Comparison of ENCODE assay signal across 16 cellular contexts in the genomic region with DNA sequence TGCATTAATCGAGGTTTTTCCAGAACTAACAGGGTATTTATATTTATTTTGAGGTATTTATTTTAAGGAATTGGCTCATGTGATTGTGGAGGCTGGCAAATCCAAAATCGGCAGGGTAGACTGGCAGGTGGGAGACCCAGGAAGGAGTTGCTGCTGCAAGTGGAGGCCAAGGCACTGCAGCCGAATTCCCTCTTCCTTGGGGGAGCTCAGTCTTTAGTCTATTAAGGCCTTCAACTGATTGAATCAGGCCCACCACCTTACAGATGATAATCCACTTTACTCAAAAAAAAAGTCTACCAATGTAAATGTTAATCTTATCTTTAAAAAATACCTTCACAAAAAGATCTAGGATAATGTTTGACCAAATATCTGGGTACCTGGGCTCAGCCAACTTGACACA. TPM values are rescaled to one million over a fixed set of nuclear protein-coding genes. Genes with fewer than 3 reads are reported as not detected.
A peak's percentile ranks its signal among the peaks of the same experiment; 100 is the strongest.
DNase-seq lines count a peak whose midpoint lies in the region; ATAC-seq and TF ChIP-seq lines count a peak whose summit lies in the region.
"Had no signal": no experiment of that assay in that cellular context is flagged by ENCODE, and none has a peak within 500 bp of the region (broad histone marks: within the 10 kb centered on the region; RNA-seq: fewer than 3 reads in every experiment).

No MANE protein-coding gene starts in this region.

- CTCF ChIA-PET in activated B cell treated with CpG ODN at 0.5 μM for 24 hours (lab: Charles Lee) = interaction anchor here (2.6 kb wide), 1 partner anchor 70 kb away, joined by 13 read pairs; a partner anchor contains a TSS

- H3K9me3 Mint-ChIP-seq in activated B cell treated with CpG ODN at 0.5 μM for 24 hours (peaks cover 7% of the 10 kb centered on the region), chondrocyte (ENCODE audit: low read depth) (peaks cover 11% of the 10 kb centered on the region)

- TF ChIP-seq CTCF in heart right ventricle (IDR thresholded peaks at IDR 0.05) (no peak), right atrium auricular region (IDR thresholded peaks at IDR 0.05) (no peak), activated B cell treated with CpG ODN at 0.5 μM for 24 hours (IDR thresholded peaks at IDR 0.05) (no peak), esophagus squamous epithelium (IDR thresholded peaks at IDR 0.05) (no peak), vagina (IDR thresholded peaks at IDR 0.05) (no peak), chondrocyte (IDR thresholded peaks at IDR 0.05) (no peak), testis (IDR thresholded peaks at IDR 0.05) (no peak)

- peaks cover 0 to 17% (median 8%) of the 10 kb centered on the region in 11 donors for H3K9me3 ChIP-seq in heart right ventricle
- H3K9me3 ChIP-seq in right atrium auricular region = peaks cover 0 to 5% of the 10 kb centered on the region in 2 donors
- H3K9me3 ChIP-seq in esophagus squamous epithelium = peaks cover 0 to 3% (median 0%) of the 10 kb centered on the region in 3 donors
- H3K9me3 ChIP-seq in vagina = no peaks in the 10 kb centered on the region
- H3K9me3 ChIP-seq in testis = no peaks in the 10 kb centered on the region
- H3K9me3 ChIP-seq: BE2C, ovary, Peyer's patch had no signal

- H3K27ac ChIP-seq in heart right ventricle (peak overlapping the region in 9 of 10 donors; percentile 77 to 94 (median 88)), right atrium auricular region (peak overlapping the region in 1 of 2 donors; percentile 81), esophagus squamous epithelium (peak overlapping the region in 3 of 4 donors; percentile 92 to 96 (median 93)), vagina (peak overlapping the region; percentile 84), testis (no peak overlapping the region)

- 61 to 66% methylated on average over 3 of the region's 3 CpGs for WGBS in heart right ventricle, 2 donors
- 75 to 81% methylated on average over 3 of the region's 3 CpGs for WGBS in esophagus squamous epithelium, 2 donors
- 63 to 71% methylated on average over 3 of the region's 3 CpGs for WGBS in testis, 2 donors

- POLR2A ChIA-PET in activated B cell treated with CpG ODN at 0.5 μM for 24 hours (lab: Charles Lee) = interaction anchor here (1.1 to 2.8 kb wide), 4 partner anchors 10 to 98 kb away, joined by 4 to 48 read pairs (median 8); a partner anchor contains a TSS

- H3K4me3 Mint-ChIP-seq in activated B cell treated with CpG ODN at 0.5 μM for 24 hours = peak overlapping the region; percentile 29
- H3K4me3 Mint-ChIP-seq in chondrocyte (ENCODE audit: unreplicated experiment) = no peak overlapping the region

- H3K27me3 ChIP-seq in heart right ventricle = no peaks in the 10 kb centered on the region
- no peaks in the 10 kb centered on the region for H3K27me3 ChIP-seq in right atrium auricular region
- H3K27me3 ChIP-seq in esophagus squamous epithelium = no peaks in the 10 kb centered on the region
- H3K27me3 ChIP-seq in vagina = no peaks in the 10 kb centered on the region
- H3K27me3 ChIP-seq in testis = no peaks in the 10 kb centered on the region
- H3K27me3 ChIP-seq: BE2C, ovary, Peyer's patch had no signal

- H3K4me1 ChIP-seq in heart right ventricle (peaks cover 0 to 39% (median 11%) of the 10 kb centered on the region in 9 donors), right atrium auricular region (peaks cover 0 to 13% of the 10 kb centered on the region in 2 donors), esophagus squamous epithelium (peaks cover 17 to 34% (median 18%) of the 10 kb centered on the region in 3 donors), vagina (peaks cover 25% of the 10 kb centered on the region), testis (no peaks in the 10 kb centered on the region)

- H3K4me3 ChIP-seq in heart right ventricle (peak overlapping the region in 1 of 10 donors; percentile 60), right atrium auricular region (no peak overlapping the region), esophagus squamous epithelium (no peak overlapping the region), vagina (no peak overlapping the region), testis (no peak overlapping the region)
- H3K4me3 ChIP-seq: ovary had no signal

- H3K4me1 Mint-ChIP-seq in activated B cell treated with CpG ODN at 0.5 μM for 24 hours = peaks cover 49% of the 10 kb centered on the region
- H3K4me1 Mint-ChIP-seq in chondrocyte (ENCODE audit: low read depth) = no peaks in the 10 kb centered on the region

- H3K36me3 Mint-ChIP-seq in activated B cell treated with CpG ODN at 0.5 μM for 24 hours (ENCODE audit: low read depth) = peaks cover 15% of the 10 kb centered on the region
- no peaks in the 10 kb centered on the region for H3K36me3 Mint-ChIP-seq in chondrocyte (ENCODE audit: low read depth)

- ATAC-seq in heart right ventricle (no peak), activated B cell treated with CpG ODN at 0.5 μM for 24 hours (ENCODE audit: low read depth) (no peak)

- TF ChIP-seq POLR2A in esophagus squamous epithelium (IDR thresholded peaks at IDR 0.05) = no peak
- TF ChIP-seq POLR2A in vagina (IDR thresholded peaks at IDR 0.05) = no peak
- no peak for TF ChIP-seq POLR2A in testis (IDR thresholded peaks at IDR 0.05)

- H3K27ac Mint-ChIP-seq in activated B cell treated with CpG ODN at 0.5 μM for 24 hours (peak overlapping the region; percentile 98), chondrocyte (ENCODE audit: unreplicated experiment) (no peak overlapping the region)

- DNase-seq in heart right ventricle (no peak), right atrium auricular region (ENCODE audit: low spot score) (no peak), activated B cell treated with CpG ODN at 0.5 μM for 24 hours (no peak), esophagus squamous epithelium (lab: John Stamatoyannopoulos, UW) (no peak), vagina (ENCODE audit: extremely low spot score in 2 of 2) (peak in 1 of 2 donors; percentile 62), chondrocyte (ENCODE audit: low spot score) (no peak), testis (no peak)
- no peak for DNase-seq in stimulated activated CD8-positive, alpha-beta memory T cell treated with anti-CD3 and anti-CD28 coated beads, Interleukin-4, amount 100 ng/mL, for 48 hours
- DNase-seq: activated CD4-positive, CD25-positive, alpha-beta regulatory T cell; activated gamma-delta T cell treated with Interleukin-2 at 50 U/mL for 16 hours; BE2C; cerebellar nuclear complex; NCI-H2029; NCI-H524; ovary; Peyer's patch had no signal

- no peaks in the 10 kb centered on the region for H3K27me3 Mint-ChIP-seq in activated B cell treated with CpG ODN at 0.5 μM for 24 hours
- peaks cover 3% of the 10 kb centered on the region for H3K27me3 Mint-ChIP-seq in chondrocyte (ENCODE audit: low read depth)

- H3K36me3 ChIP-seq in heart right ventricle (no peaks in the 10 kb centered on the region), right atrium auricular region (no peaks in the 10 kb centered on the region), esophagus squamous epithelium (no peaks in the 10 kb centered on the region), vagina (no peaks in the 10 kb centered on the region), testis (ENCODE audit: low read depth, missing control alignments) (no peaks in the 10 kb centered on the region)
- H3K36me3 ChIP-seq: BE2C, ovary, Peyer's patch had no signal

- intact Hi-C loops in heart right ventricle (cut with DNase I) = loop anchor here in 2 of 10 donors (5.0 to 10.0 kb wide), 2 partner anchors 35 to 72 kb away; a partner anchor contains a TSS
- intact Hi-C loops in activated B cell treated with CpG ODN at 0.5 μM for 24 hours (cut with micrococcal nuclease) = no loop called here
- intact Hi-C loops in esophagus squamous epithelium (cut with DNase I) = no loop called here
- intact Hi-C loops in vagina (cut with DNase I) = no loop called here
- intact Hi-C loops in testis (cut with DNase I; ENCODE audit: low total_unique reads) = no loop called here

RNA-seq across cellular contexts. Expression of a gene that starts 1.2 kb away (rescaled TPM):
- 10 to 100 TPM in 4 of 10 donors, 1 to 10 TPM in 6; 5.3 to 24.2 (median 9.4) TPM for total RNA-seq in heart right ventricle
- polyA plus RNA-seq in heart right ventricle = 1 to 10 TPM; 3.3 to 6.8 TPM
- 1 to 10 TPM; 6.0 to 6.8 TPM for total RNA-seq in right atrium auricular region
- total RNA-seq in activated B cell treated with CpG ODN at 0.5 μM for 24 hours = 46.0 and 51.9 TPM in 2 replicates
- 10 to 100 TPM in 3 of 4 donors, 1 to 10 TPM in 1; 8.3 to 35.6 (median 10.9) TPM for total RNA-seq in esophagus squamous epithelium
- 14.0 TPM for total RNA-seq in vagina
- total RNA-seq in chondrocyte = 0.07 TPM in 1 of 3 replicates, not detected in the others
- total RNA-seq in testis = 1 to 10 TPM; 3.2 to 3.5 TPM
- polyA plus RNA-seq in testis (ENCODE audit: insufficient read depth, low read depth, low replicate concordance) = 9.0 TPM

RNA-seq across cellular contexts. Expression of a gene that starts 38.9 kb away (rescaled TPM):
- total RNA-seq in heart right ventricle (10 to 100 TPM in 5 of 10 donors, 1 to 10 TPM in 5; 5.9 to 28.0 (median 10.5) TPM), right atrium auricular region (1 to 10 TPM; 2.7 to 5.8 TPM), activated B cell treated with CpG ODN at 0.5 μM for 24 hours (23.1 and 27.2 TPM in 2 replicates), esophagus squamous epithelium (10 to 100 TPM; 25.2 to 40.0 (median 32.3) TPM), vagina (20.1 TPM), chondrocyte (0.46 to 0.55 TPM in 2 of 3 replicates, not detected in the other), testis (10 to 100 TPM in 1 of 2 donors, 1 to 10 TPM in 1; 8.5 to 11.5 TPM)
- polyA plus RNA-seq in heart right ventricle (1 to 10 TPM; 3.0 to 5.2 TPM), testis (ENCODE audit: insufficient read depth, low read depth, low replicate concordance) (6.9 TPM)

Comparison
In these comparisons a context has a peak if more than half of its experiments do, and no peak if none do; other contexts are left out.
1. H3K27ac ChIP-seq: peak in heart right ventricle (9 of 10), esophagus squamous epithelium (3 of 4) and vagina (single experiment); none in testis (0 of 2).